ENCODE assay signal across 9 cellular contexts in the genomic region with DNA sequence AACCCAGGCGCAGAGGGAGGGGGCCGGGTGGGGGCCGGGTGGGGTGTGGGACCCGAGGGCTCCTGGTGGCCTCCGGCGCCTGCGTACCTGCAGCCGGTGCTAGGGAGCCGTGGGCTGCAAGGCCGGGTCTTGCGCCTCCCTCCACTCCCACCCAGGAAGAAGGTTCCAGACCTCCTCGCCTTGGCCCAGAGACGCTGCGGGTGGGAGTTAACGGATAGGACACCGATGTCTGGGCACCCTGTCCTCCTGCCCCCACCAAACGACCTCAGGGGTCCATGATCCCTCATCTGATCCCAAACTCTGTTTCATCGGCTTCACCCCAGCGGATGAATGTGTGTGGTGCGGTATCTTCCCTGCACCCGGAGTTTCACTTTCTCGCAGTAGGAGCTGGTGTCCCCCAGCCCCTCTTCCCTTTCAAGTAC. TPM values are rescaled to one million over a fixed set of nuclear protein-coding genes. Genes with fewer than 3 reads are reported as not detected.
DNase-seq lines count a peak whose midpoint lies in the region; ATAC-seq and TF ChIP-seq lines count a peak whose summit lies in the region.
"Had no signal": no experiment of that assay in that cellular context is flagged by ENCODE, and none has a peak within 500 bp of the region (broad histone marks: within the 10 kb centered on the region; RNA-seq: fewer than 3 reads in every experiment).

No MANE protein-coding gene starts in this region.

- no peak overlapping the region for H2AFZ ChIP-seq in PC-9
- H2AFZ ChIP-seq in osteoblast (ENCODE audit: low read length): peak overlapping the region; percentile 85

- peak; percentile 13 for ATAC-seq in GM19395 (IDR thresholded peaks at IDR 0.05; ENCODE audit: unreplicated experiment)

- CTCF ChIA-PET in PC-9 (lab: Charles Lee): no interaction called here

- H3K79me2 ChIP-seq in PC-9 (ENCODE audit: low read depth): no peaks in the 10 kb centered on the region
- peaks cover 3% of the 10 kb centered on the region for H3K79me2 ChIP-seq in osteoblast (ENCODE audit: insufficient read depth, low read length)

- H3K36me3 ChIP-seq in PC-9 (ENCODE audit: low read depth) (no peaks in the 10 kb centered on the region), esophagus squamous epithelium (no peaks in the 10 kb centered on the region), osteoblast (ENCODE audit: insufficient read depth, low read length) (peaks cover 7% of the 10 kb centered on the region)

- no peaks in the 10 kb centered on the region for H3K9me3 ChIP-seq in PC-9 (ENCODE audit: insufficient read depth, low read depth)
- H3K9me3 ChIP-seq in esophagus squamous epithelium: peaks cover 0 to 10% (median 0%) of the 10 kb centered on the region in 3 donors
- no peaks in the 10 kb centered on the region for H3K9me3 ChIP-seq in osteoblast (ENCODE audit: low read depth, low read length)

- no TSS peak for BruUV-seq in PC-9 (replicated peaks; lab: Mats Ljungman, UMichigan)

- no peak for DNase-seq in PC-9
- no peak for DNase-seq in esophagus squamous epithelium (lab: John Stamatoyannopoulos, UW)
- peak; percentile 94 for DNase-seq in osteoblast (ENCODE audit: insufficient read length, low spot score, missing footprints)
- DNase-seq in NCI-H146 (lab: John Stamatoyannopoulos, UW): no peak
- no peak for DNase-seq in NK-92 treated with Interleukin-12 subunit alpha and Interleukin-12 subunit beta, amount 100 ng/mL, for 24 hours (lab: John Stamatoyannopoulos, UW)
- no peak for DNase-seq in HT-29 (ENCODE audit: low spot score)
- DNase-seq in COLO829 (ENCODE audit: low spot score): no peak

- no peak for TF ChIP-seq POLR2A in esophagus squamous epithelium (IDR thresholded peaks at IDR 0.05)

- H3K27ac ChIP-seq in PC-9 (no peak overlapping the region), esophagus squamous epithelium (peak overlapping the region in 3 of 4 donors; percentile 23 to 62 (median 31)), osteoblast (ENCODE audit: low read depth, low read length) (no peak overlapping the region)

- H3K4me2 ChIP-seq in PC-9: peak overlapping the region; percentile 69
- peak overlapping the region; percentile 96 for H3K4me2 ChIP-seq in osteoblast (ENCODE audit: insufficient read depth, low read length)

- no peaks in the 10 kb centered on the region for H4K20me1 ChIP-seq in PC-9 (ENCODE audit: insufficient read depth)
- H4K20me1 ChIP-seq in osteoblast (ENCODE audit: insufficient read depth, low read length): no peaks in the 10 kb centered on the region

- POLR2A ChIA-PET in PC-9 (lab: Charles Lee; ENCODE audit: unreplicated experiment): no interaction called here

- H3K27me3 ChIP-seq in PC-9 (ENCODE audit: insufficient read depth, low read depth) (peaks cover 10% of the 10 kb centered on the region), esophagus squamous epithelium (peaks cover 45 to 100% (median 67%) of the 10 kb centered on the region in 4 donors), osteoblast (ENCODE audit: insufficient read depth, low read length) (peaks cover 33% of the 10 kb centered on the region)

- no peaks in the 10 kb centered on the region for H3F3A ChIP-seq in PC-9 (ENCODE audit: insufficient read depth, low read depth)

- no peaks in the 10 kb centered on the region for H3K4me1 ChIP-seq in PC-9 (replicated peaks; ENCODE audit: insufficient read depth)
- peaks cover 20 to 82% (median 22%) of the 10 kb centered on the region in 3 donors for H3K4me1 ChIP-seq in esophagus squamous epithelium
- peaks cover 9% of the 10 kb centered on the region for H3K4me1 ChIP-seq in osteoblast (ENCODE audit: insufficient read depth, low read length)

- H3K9me2 ChIP-seq in PC-9 (ENCODE audit: insufficient read depth): no peaks in the 10 kb centered on the region

- intact Hi-C loops in PC-9 (cut with micrococcal nuclease; ENCODE audit: unreplicated experiment): no loop called here
- intact Hi-C loops in esophagus squamous epithelium (cut with DNase I): no loop called here

- no peak for TF ChIP-seq CTCF in PC-9 (conservative IDR thresholded peaks at IDR 0.05)
- TF ChIP-seq CTCF in esophagus squamous epithelium (IDR thresholded peaks at IDR 0.05): no peak
- TF ChIP-seq CTCF in osteoblast (IDR thresholded peaks at IDR 0.05; ENCODE audit: extremely low read depth, low read depth, low read length): no peak

- H3K4me3 ChIP-seq in PC-9 (peak overlapping the region; percentile 52; the same call in 1 of the 2 replicates), esophagus squamous epithelium (peak overlapping the region; percentile 33 to 75 (median 51)), osteoblast (ENCODE audit: insufficient read depth, low read length) (peak overlapping the region; percentile 93)

- WGBS in esophagus squamous epithelium, 2 donors: 0 to 3% methylated on average over 10 to 16 of the region's 22 CpGs

RNA-seq across cellular contexts. Expression of a gene that starts 0.9 kb away (rescaled TPM):
- total RNA-seq in PC-9 (2021): not detected in 2 replicates
- total RNA-seq in esophagus squamous epithelium: 1 to 10 TPM in 1 of 4 donors, under 1 TPM in 1, not detected in 2; 0.76 to 1.4 TPM
- total RNA-seq in osteoblast: 2.9 and 3.8 TPM in 2 replicates
- total RNA-seq in HT-29 (2014; rRNA removed; shearing (Covaris generic)): 0.03 and 0.18 TPM in 2 replicates
- total RNA-seq: T-helper 2 cell treated with Interferon-gamma antibody and Interleukin-4, amounts not matched to agents 100 ng/mL and 5 ng/mL, for 36 hours had no signal

Comparison
In these comparisons a context has a peak if more than half of its experiments do, and no peak if none do; other contexts are left out.
1. H3K27ac ChIP-seq: peak in esophagus squamous epithelium (3 of 4); none in PC-9 (single experiment) and osteoblast (single experiment).
2. Peak in every context shown above with its lines, with median percentiles within 50 percentile points of each other: H3K4me3 ChIP-seq.